ENCODE assay signal across 1 cellular context in genomic region chr1:150922519-150922975, GRCh38.
TF ChIP-seq lines count a peak whose summit lies in the region.

No MANE protein-coding gene starts in this region.

TF ChIP-seq in K562, 482 proteins besides CTCF, POLR2A, EP300 and RAD21 (continued from another document and continues in another):
- TF ChIP-seq, protein P1, sequence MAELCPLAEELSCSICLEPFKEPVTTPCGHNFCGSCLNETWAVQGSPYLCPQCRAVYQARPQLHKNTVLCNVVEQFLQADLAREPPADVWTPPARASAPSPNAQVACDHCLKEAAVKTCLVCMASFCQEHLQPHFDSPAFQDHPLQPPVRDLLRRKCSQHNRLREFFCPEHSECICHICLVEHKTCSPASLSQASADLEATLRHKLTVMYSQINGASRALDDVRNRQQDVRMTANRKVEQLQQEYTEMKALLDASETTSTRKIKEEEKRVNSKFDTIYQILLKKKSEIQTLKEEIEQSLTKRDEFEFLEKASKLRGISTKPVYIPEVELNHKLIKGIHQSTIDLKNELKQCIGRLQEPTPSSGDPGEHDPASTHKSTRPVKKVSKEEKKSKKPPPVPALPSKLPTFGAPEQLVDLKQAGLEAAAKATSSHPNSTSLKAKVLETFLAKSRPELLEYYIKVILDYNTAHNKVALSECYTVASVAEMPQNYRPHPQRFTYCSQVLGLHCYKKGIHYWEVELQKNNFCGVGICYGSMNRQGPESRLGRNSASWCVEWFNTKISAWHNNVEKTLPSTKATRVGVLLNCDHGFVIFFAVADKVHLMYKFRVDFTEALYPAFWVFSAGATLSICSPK (IDR thresholded peaks at IDR 0.05; ENCODE audit: borderline replicate concordance), result no peak
- TF ChIP-seq GMEB1 (CRISPR knock-in tag; IDR thresholded peaks at IDR 0.05) (no peak), SOX6 (IDR thresholded peaks at IDR 0.05) (0 out of 2 replicates have a peak, but pooled peaks have one; percentile 8), SRSF1 (IDR thresholded peaks at IDR 0.05; ENCODE audit: low read depth, low read length) (no peak), NBN (IDR thresholded peaks at IDR 0.05; ENCODE audit: low read depth) (no peak), NEUROD1 (IDR thresholded peaks at IDR 0.05; ENCODE audit: borderline replicate concordance, low read depth, low read length, partially characterized antibody) (no peak), HMBOX1 (IDR thresholded peaks at IDR 0.05) (0 out of 2 replicates have a peak, but pooled peaks have one; percentile 31), RBFOX2 (IDR thresholded peaks at IDR 0.05; ENCODE audit: low read depth, low read length) (no peak), ASH1L (IDR thresholded peaks at IDR 0.05; ENCODE audit: borderline replicate concordance, low read depth, partially characterized antibody) (no peak), USF2 (CRISPR knock-in tag; IDR thresholded peaks at IDR 0.05) (no peak), JUND (IDR thresholded peaks at IDR 0.05; ENCODE audit: borderline replicate concordance, low read depth, low read length) (peak; percentile 66; the same call in 1 of the 2 replicates), JUND (tag; IDR thresholded peaks at IDR 0.05; ENCODE audit: borderline replicate concordance, low read depth, low read length) (peak; percentile 52; the same call in 1 of the 3 replicates), PCBP1 (IDR thresholded peaks at IDR 0.05; ENCODE audit: low read depth, low read length, poor library complexity, severe bottlenecking) (no peak), HNRNPLL (IDR thresholded peaks at IDR 0.05; ENCODE audit: low read depth, low read length, poor library complexity, severe bottlenecking) (no peak), RFX5 (IDR thresholded peaks at IDR 0.05; ENCODE audit: low read depth, low read length) (no peak), HDAC3 (IDR thresholded peaks at IDR 0.05; ENCODE audit: borderline replicate concordance, partially characterized antibody) (no peak), JUN (IDR thresholded peaks at IDR 0.05; ENCODE audit: borderline replicate concordance, low read depth, low read length) (no peak), JUN (CRISPR knock-in tag; IDR thresholded peaks at IDR 0.05; ENCODE audit: borderline replicate concordance) (no peak), L3MBTL2 (IDR thresholded peaks at IDR 0.05) (no peak), ZNF263 (CRISPR knock-in tag; IDR thresholded peaks at IDR 0.05; ENCODE audit: borderline replicate concordance) (peak; percentile 84; the same call in 1 of the 2 replicates), TSC22D4 (tag; IDR thresholded peaks at IDR 0.05) (no peak), ZFP36 (IDR thresholded peaks at IDR 0.05; ENCODE audit: low read depth, low read length, partially characterized antibody) (no peak), FOXK2 (conservative IDR thresholded peaks at IDR 0.05 in 1 of 2, IDR thresholded peaks at IDR 0.05 in 1 of 2; ENCODE audit: low read depth in 2 of 2) (no peak), USF1 (CRISPR knock-in tag; IDR thresholded peaks at IDR 0.05) (no peak), ZNF384 (IDR thresholded peaks at IDR 0.05; ENCODE audit: low read depth, low read length) (0 out of 2 replicates have a peak, but pooled peaks have one; percentile 46), PHTF2 (CRISPR knock-in tag; IDR thresholded peaks at IDR 0.05) (no peak), ZNF212 (CRISPR knock-in tag; IDR thresholded peaks at IDR 0.05) (no peak)
- TF ChIP-seq, protein P2, sequence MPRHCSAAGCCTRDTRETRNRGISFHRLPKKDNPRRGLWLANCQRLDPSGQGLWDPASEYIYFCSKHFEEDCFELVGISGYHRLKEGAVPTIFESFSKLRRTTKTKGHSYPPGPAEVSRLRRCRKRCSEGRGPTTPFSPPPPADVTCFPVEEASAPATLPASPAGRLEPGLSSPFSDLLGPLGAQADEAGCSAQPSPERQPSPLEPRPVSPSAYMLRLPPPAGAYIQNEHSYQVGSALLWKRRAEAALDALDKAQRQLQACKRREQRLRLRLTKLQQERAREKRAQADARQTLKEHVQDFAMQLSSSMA (CRISPR knock-in tag; IDR thresholded peaks at IDR 0.05), result no peak
- TF ChIP-seq, protein P3, sequence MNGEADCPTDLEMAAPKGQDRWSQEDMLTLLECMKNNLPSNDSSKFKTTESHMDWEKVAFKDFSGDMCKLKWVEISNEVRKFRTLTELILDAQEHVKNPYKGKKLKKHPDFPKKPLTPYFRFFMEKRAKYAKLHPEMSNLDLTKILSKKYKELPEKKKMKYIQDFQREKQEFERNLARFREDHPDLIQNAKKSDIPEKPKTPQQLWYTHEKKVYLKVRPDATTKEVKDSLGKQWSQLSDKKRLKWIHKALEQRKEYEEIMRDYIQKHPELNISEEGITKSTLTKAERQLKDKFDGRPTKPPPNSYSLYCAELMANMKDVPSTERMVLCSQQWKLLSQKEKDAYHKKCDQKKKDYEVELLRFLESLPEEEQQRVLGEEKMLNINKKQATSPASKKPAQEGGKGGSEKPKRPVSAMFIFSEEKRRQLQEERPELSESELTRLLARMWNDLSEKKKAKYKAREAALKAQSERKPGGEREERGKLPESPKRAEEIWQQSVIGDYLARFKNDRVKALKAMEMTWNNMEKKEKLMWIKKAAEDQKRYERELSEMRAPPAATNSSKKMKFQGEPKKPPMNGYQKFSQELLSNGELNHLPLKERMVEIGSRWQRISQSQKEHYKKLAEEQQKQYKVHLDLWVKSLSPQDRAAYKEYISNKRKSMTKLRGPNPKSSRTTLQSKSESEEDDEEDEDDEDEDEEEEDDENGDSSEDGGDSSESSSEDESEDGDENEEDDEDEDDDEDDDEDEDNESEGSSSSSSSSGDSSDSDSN (IDR thresholded peaks at IDR 0.05; ENCODE audit: borderline replicate concordance in 1 of 2, low read depth in 2 of 2, low read length in 2 of 2), result no peak
- TF ChIP-seq, protein P4, sequence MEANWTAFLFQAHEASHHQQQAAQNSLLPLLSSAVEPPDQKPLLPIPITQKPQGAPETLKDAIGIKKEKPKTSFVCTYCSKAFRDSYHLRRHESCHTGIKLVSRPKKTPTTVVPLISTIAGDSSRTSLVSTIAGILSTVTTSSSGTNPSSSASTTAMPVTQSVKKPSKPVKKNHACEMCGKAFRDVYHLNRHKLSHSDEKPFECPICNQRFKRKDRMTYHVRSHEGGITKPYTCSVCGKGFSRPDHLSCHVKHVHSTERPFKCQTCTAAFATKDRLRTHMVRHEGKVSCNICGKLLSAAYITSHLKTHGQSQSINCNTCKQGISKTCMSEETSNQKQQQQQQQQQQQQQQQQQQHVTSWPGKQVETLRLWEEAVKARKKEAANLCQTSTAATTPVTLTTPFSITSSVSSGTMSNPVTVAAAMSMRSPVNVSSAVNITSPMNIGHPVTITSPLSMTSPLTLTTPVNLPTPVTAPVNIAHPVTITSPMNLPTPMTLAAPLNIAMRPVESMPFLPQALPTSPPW (CRISPR knock-in tag; IDR thresholded peaks at IDR 0.05), result 0 out of 2 replicates have a peak, but pooled peaks have one; percentile 34
- TF ChIP-seq, protein P5, sequence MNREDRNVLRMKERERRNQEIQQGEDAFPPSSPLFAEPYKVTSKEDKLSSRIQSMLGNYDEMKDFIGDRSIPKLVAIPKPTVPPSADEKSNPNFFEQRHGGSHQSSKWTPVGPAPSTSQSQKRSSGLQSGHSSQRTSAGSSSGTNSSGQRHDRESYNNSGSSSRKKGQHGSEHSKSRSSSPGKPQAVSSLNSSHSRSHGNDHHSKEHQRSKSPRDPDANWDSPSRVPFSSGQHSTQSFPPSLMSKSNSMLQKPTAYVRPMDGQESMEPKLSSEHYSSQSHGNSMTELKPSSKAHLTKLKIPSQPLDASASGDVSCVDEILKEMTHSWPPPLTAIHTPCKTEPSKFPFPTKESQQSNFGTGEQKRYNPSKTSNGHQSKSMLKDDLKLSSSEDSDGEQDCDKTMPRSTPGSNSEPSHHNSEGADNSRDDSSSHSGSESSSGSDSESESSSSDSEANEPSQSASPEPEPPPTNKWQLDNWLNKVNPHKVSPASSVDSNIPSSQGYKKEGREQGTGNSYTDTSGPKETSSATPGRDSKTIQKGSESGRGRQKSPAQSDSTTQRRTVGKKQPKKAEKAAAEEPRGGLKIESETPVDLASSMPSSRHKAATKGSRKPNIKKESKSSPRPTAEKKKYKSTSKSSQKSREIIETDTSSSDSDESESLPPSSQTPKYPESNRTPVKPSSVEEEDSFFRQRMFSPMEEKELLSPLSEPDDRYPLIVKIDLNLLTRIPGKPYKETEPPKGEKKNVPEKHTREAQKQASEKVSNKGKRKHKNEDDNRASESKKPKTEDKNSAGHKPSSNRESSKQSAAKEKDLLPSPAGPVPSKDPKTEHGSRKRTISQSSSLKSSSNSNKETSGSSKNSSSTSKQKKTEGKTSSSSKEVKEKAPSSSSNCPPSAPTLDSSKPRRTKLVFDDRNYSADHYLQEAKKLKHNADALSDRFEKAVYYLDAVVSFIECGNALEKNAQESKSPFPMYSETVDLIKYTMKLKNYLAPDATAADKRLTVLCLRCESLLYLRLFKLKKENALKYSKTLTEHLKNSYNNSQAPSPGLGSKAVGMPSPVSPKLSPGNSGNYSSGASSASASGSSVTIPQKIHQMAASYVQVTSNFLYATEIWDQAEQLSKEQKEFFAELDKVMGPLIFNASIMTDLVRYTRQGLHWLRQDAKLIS (CRISPR knock-in tag; IDR thresholded peaks at IDR 0.05), result no peak
- TF ChIP-seq, protein P6, sequence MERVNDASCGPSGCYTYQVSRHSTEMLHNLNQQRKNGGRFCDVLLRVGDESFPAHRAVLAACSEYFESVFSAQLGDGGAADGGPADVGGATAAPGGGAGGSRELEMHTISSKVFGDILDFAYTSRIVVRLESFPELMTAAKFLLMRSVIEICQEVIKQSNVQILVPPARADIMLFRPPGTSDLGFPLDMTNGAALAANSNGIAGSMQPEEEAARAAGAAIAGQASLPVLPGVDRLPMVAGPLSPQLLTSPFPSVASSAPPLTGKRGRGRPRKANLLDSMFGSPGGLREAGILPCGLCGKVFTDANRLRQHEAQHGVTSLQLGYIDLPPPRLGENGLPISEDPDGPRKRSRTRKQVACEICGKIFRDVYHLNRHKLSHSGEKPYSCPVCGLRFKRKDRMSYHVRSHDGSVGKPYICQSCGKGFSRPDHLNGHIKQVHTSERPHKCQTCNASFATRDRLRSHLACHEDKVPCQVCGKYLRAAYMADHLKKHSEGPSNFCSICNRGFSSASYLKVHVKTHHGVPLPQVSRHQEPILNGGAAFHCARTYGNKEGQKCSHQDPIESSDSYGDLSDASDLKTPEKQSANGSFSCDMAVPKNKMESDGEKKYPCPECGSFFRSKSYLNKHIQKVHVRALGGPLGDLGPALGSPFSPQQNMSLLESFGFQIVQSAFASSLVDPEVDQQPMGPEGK (CRISPR knock-in tag; IDR thresholded peaks at IDR 0.05; ENCODE audit: borderline replicate concordance), result no peak
